17 cellular contexts compared by ENCODE assay signal in genomic region chr6:131372535-131372934, GRCh38.
DNase-seq lines count a peak whose midpoint lies in the region; ATAC-seq and TF ChIP-seq lines count a peak whose summit lies in the region.
"Had no signal": no experiment of that assay in that cellular context is flagged by ENCODE, and none has a peak within 500 bp of the region (broad histone marks: within the 10 kb centered on the region; RNA-seq: fewer than 3 reads in every experiment).

No MANE protein-coding gene starts in this region.

- ATAC-seq in HG03442 (IDR thresholded peaks at IDR 0.05; ENCODE audit: unreplicated experiment): no peak
- ATAC-seq in GM19351 (IDR thresholded peaks at IDR 0.05; ENCODE audit: unreplicated experiment): no peak
- ATAC-seq: HepG2 had no signal

- H3K4me3 ChIP-seq in foreskin fibroblast (ENCODE audit: low read depth in 1 of 2, low read length in 2 of 2): no peak overlapping the region
- H3K4me3 ChIP-seq: BLaER1, PC-9 had no signal

- DNase-seq in EH (ENCODE audit: low read depth) (peak; percentile 19), RPMI7951 (ENCODE audit: low read depth) (peak; percentile 93), foreskin fibroblast (peak; percentile 20 to 79), stromal cell of bone marrow (ENCODE audit: low read depth) (peak; percentile 69)
- DNase-seq in activated T-cell treated with anti-CD3 and anti-CD28 coated beads, Interleukin-2, amount 50 U/mL, for 1 hour: no peak
- DNase-seq: ACHN, DMS 273 treated with DMSO at 0.1 percent for 48 hours, MM.1S, NCI-H1105 treated with DMSO at 0.1 percent for 48 hours, NCI-H187, NCI-H446, NCI-H748 treated with DMSO at 0.1 percent for 48 hours, PC-9 had no signal

- TF ChIP-seq CTCF in foreskin fibroblast (IDR thresholded peaks at IDR 0.05; ENCODE audit: low read depth, low read length): no peak
